In the genomic region with DNA sequence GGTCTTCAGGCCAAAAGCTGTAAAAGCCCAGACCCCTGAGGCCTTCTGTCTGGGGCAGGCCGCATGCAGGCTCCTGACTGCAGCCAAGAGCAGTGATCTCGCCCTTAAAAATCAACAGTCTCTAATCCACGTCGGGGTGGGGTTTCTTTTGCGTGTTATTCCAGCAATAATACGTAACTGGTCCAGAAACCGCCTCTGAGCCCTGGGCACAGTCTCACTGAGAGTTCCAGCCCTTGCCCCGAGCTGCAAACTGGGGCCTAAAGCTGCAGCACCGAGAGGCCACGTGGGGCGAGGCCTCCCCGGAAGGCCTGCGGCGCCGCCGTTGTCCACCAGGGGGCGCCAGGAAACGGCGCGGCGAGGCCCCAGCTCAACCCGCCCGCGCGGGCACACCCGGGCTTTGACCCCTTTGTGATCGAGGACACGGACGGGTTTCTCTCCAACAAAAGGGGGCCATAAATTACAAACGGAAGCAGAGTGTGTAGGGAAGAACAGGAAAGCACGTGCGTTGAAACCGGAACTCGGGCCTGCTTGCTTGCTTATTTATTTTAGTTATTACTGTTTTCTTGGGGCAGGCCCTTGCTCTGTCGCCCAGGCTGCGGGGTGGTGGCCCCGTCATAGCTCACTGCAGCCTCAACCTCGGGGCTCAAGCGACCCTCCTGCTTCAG, we compare ENCODE assay signal across 8 cellular contexts.
A peak's percentile ranks its signal among the peaks of the same experiment; 100 is the strongest.
DNase-seq lines count a peak whose midpoint lies in the region; ATAC-seq and TF ChIP-seq lines count a peak whose summit lies in the region.

No MANE protein-coding gene starts in this region.

- H3K9ac ChIP-seq in HCT116 (ENCODE audit: low read length), result peak overlapping the region; percentile 60

- H4K20me1 ChIP-seq in HCT116 (ENCODE audit: insufficient read depth), result no peaks in the 10 kb centered on the region

- no peak for TF ChIP-seq RAD21 in HCT116 (IDR thresholded peaks at IDR 0.05; ENCODE audit: low read depth)

- H3K36me3 ChIP-seq in HCT116 (ENCODE audit: control insufficient read depth in 1 of 2, insufficient read depth in 2 of 2, low read length in 2 of 2) (no peaks in the 10 kb centered on the region), breast epithelium (no peaks in the 10 kb centered on the region)

- ATAC-seq in HCT116 (peak; percentile 72), HG03439 (IDR thresholded peaks at IDR 0.05; ENCODE audit: unreplicated experiment) (no peak)

- POLR2A ChIA-PET in HCT116 (lab: Charles Lee), result interaction anchor here (0.5 to 1.9 kb wide), 5 partner anchors 38 to 262 kb away, joined by 3 to 9 read pairs (median 3); a partner anchor contains a TSS

- intact Hi-C loops in HCT116 (cut with micrococcal nuclease), result loop anchor here (1.0 kb wide), 1 partner anchor 175 kb away; no protein-coding TSS in a partner anchor
- intact Hi-C loops in breast epithelium (cut with DNase I; ENCODE audit: low total_unique reads), result loop anchor here (10.0 kb wide), 1 partner anchor 179 kb away; a partner anchor contains a TSS

- peak overlapping the region; percentile 31 for H3K27ac ChIP-seq in HCT116 (ENCODE audit: low read depth, low read length)
- H3K27ac ChIP-seq in VCaP, result peak overlapping the region; percentile 53; the same call in 1 of the 2 replicates
- peak overlapping the region; percentile 29 to 68 for H3K27ac ChIP-seq in breast epithelium

- no peaks in the 10 kb centered on the region for H3K27me3 ChIP-seq in HCT116 (ENCODE audit: insufficient read depth, low read length)
- no peaks in the 10 kb centered on the region for H3K27me3 ChIP-seq in breast epithelium

- H3K4me1 ChIP-seq in HCT116 (ENCODE audit: control insufficient read depth in 1 of 2, insufficient read depth in 2 of 2, low read length in 2 of 2) (peaks cover 33 to 52% of the 10 kb centered on the region in 2 experiments), breast epithelium (peaks cover 2 to 5% of the 10 kb centered on the region in 2 donors)

- RAD21 ChIA-PET in HCT116 (lab: Charles Lee; ENCODE audit: low non-redundant PET in 1 of 2, low total read pairs in 2 of 2, uncharacterized antibody in 2 of 2, unreplicated experiment in 2 of 2), result interaction anchor here (0.6 to 2.0 kb wide), 4 partner anchors 33 to 1007 kb away, joined by 4 to 8 read pairs (median 5); a partner anchor contains a TSS

- DNase-seq in DMS114 treated with DMSO at 0.1 percent for 48 hours (lab: John Stamatoyannopoulos, UW; ENCODE audit: unreplicated experiment) (peak; percentile 10), HCT116 (ENCODE audit: low read depth, low spot score) (peak; percentile 41), NCI-H2029 (lab: John Stamatoyannopoulos, UW) (peak; percentile 52), breast epithelium (ENCODE audit: low spot score in 2 of 2) (peak in 1 of 2 donors; percentile 65), inferior parietal cortex (ENCODE audit: extremely low spot score) (peak; percentile 82)
- DNase-seq in stimulated activated CD4-positive, alpha-beta T cell treated with anti-CD3 and anti-CD28 coated beads, Interleukin-12 subunit alpha, Interleukin-12 subunit beta, amount 100 ng/mL, for 4 hours, result peak; percentile 86

- H3K4me3 ChIP-seq in HCT116 (replicated peaks in 1 of 2; ENCODE audit: low read depth in 1 of 2, low read length in 2 of 2), result no peak overlapping the region
- H3K4me3 ChIP-seq in breast epithelium, result peak overlapping the region in 2 of 3 donors; percentile 13 to 41

- no peak for TF ChIP-seq POLR2A in HCT116 (IDR thresholded peaks at IDR 0.05; ENCODE audit: borderline replicate concordance, extremely low read depth, insufficient read depth, insufficient read length)
- TF ChIP-seq POLR2A in breast epithelium (IDR thresholded peaks at IDR 0.05), result no peak

- no TSS peak for BruUV-seq in HCT116 (replicated peaks; lab: Mats Ljungman, UMichigan)

- H3K9me2 ChIP-seq in HCT116 (ENCODE audit: insufficient read depth), result no peaks in the 10 kb centered on the region

- peak overlapping the region; percentile 39 for H3K4me2 ChIP-seq in HCT116 (ENCODE audit: low read length)

- peak in 2 of 3 experiments; percentile 94 to 98; a peak in 4 of 6 replicates for TF ChIP-seq CTCF in HCT116 (IDR thresholded peaks at IDR 0.05 in 2 of 3, conservative IDR thresholded peaks at IDR 0.05 in 1 of 3; ENCODE audit: borderline replicate concordance in 1 of 3, insufficient read depth in 1 of 3, low read depth in 2 of 3, low read length in 2 of 3)
- TF ChIP-seq CTCF in VCaP (conservative IDR thresholded peaks at IDR 0.05), result peak; percentile 99
- peak; percentile 92 to 99 (median 99) for TF ChIP-seq CTCF in breast epithelium (IDR thresholded peaks at IDR 0.05)

- H3K79me2 ChIP-seq in HCT116 (ENCODE audit: insufficient read depth, low read length), result no peaks in the 10 kb centered on the region

- CTCF ChIA-PET in HCT116 (lab: Charles Lee), result interaction anchor here (0.7 to 3.4 kb wide), 19 partner anchors 11 to 1030 kb away, joined by 3 to 40 read pairs (median 3); a partner anchor contains a TSS

- H2AFZ ChIP-seq in HCT116 (ENCODE audit: low read depth, low read length, poor library complexity, severe bottlenecking), result peak overlapping the region; percentile 31

- H3K9me3 ChIP-seq in HCT116 (ENCODE audit: control insufficient read depth in 1 of 2, insufficient read depth in 1 of 2, low read depth in 1 of 2, low read length in 2 of 2) (no peaks in the 10 kb centered on the region), breast epithelium (no peaks in the 10 kb centered on the region)

TF ChIP-seq in HCT116, 20 proteins besides CTCF, POLR2A, EP300 and RAD21 (continues in another document):
- TF ChIP-seq ZNF274 (IDR thresholded peaks at IDR 0.05; ENCODE audit: low read depth, low read length) (no peak), SIN3A (IDR thresholded peaks at IDR 0.05; ENCODE audit: low read depth) (no peak), CBX3 (IDR thresholded peaks at IDR 0.05; ENCODE audit: low read depth) (no peak), POLR2AphosphoS5 (IDR thresholded peaks at IDR 0.05; ENCODE audit: low read depth, low read length) (peak; percentile 34; the same call in 1 of the 2 replicates), EZH2phosphoT487 (IDR thresholded peaks at IDR 0.05; ENCODE audit: borderline replicate concordance) (no peak), ELF1 (IDR thresholded peaks at IDR 0.05; ENCODE audit: borderline replicate concordance, low read depth) (no peak), ZFX (IDR thresholded peaks at IDR 0.05) (peak; percentile 91), SP1 (IDR thresholded peaks at IDR 0.05; ENCODE audit: low read depth) (no peak), CEBPB (IDR thresholded peaks at IDR 0.05; ENCODE audit: low read depth) (no peak), YY1 (IDR thresholded peaks at IDR 0.05; ENCODE audit: extremely low read depth, insufficient replicate concordance, low read depth, low read length) (peak; percentile 51), TCF7L2 (IDR thresholded peaks at IDR 0.05; ENCODE audit: borderline replicate concordance, extremely low read depth, insufficient read depth, insufficient read length) (no peak), FOSL1 (IDR thresholded peaks at IDR 0.05; ENCODE audit: low read depth) (no peak), SRF (IDR thresholded peaks at IDR 0.05; ENCODE audit: low read depth) (no peak), JUND (IDR thresholded peaks at IDR 0.05) (no peak), EGR1 (IDR thresholded peaks at IDR 0.05; ENCODE audit: low read depth) (no peak), EZH2 (IDR thresholded peaks at IDR 0.05) (no peak)
- TF ChIP-seq, protein P1, sequence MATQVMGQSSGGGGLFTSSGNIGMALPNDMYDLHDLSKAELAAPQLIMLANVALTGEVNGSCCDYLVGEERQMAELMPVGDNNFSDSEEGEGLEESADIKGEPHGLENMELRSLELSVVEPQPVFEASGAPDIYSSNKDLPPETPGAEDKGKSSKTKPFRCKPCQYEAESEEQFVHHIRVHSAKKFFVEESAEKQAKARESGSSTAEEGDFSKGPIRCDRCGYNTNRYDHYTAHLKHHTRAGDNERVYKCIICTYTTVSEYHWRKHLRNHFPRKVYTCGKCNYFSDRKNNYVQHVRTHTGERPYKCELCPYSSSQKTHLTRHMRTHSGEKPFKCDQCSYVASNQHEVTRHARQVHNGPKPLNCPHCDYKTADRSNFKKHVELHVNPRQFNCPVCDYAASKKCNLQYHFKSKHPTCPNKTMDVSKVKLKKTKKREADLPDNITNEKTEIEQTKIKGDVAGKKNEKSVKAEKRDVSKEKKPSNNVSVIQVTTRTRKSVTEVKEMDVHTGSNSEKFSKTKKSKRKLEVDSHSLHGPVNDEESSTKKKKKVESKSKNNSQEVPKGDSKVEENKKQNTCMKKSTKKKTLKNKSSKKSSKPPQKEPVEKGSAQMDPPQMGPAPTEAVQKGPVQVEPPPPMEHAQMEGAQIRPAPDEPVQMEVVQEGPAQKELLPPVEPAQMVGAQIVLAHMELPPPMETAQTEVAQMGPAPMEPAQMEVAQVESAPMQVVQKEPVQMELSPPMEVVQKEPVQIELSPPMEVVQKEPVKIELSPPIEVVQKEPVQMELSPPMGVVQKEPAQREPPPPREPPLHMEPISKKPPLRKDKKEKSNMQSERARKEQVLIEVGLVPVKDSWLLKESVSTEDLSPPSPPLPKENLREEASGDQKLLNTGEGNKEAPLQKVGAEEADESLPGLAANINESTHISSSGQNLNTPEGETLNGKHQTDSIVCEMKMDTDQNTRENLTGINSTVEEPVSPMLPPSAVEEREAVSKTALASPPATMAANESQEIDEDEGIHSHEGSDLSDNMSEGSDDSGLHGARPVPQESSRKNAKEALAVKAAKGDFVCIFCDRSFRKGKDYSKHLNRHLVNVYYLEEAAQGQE (IDR thresholded peaks at IDR 0.05; ENCODE audit: low read depth), result no peak
- TF ChIP-seq, protein P2, sequence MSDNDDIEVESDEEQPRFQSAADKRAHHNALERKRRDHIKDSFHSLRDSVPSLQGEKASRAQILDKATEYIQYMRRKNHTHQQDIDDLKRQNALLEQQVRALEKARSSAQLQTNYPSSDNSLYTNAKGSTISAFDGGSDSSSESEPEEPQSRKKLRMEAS (IDR thresholded peaks at IDR 0.05), result no peak
- TF ChIP-seq, protein P3, sequence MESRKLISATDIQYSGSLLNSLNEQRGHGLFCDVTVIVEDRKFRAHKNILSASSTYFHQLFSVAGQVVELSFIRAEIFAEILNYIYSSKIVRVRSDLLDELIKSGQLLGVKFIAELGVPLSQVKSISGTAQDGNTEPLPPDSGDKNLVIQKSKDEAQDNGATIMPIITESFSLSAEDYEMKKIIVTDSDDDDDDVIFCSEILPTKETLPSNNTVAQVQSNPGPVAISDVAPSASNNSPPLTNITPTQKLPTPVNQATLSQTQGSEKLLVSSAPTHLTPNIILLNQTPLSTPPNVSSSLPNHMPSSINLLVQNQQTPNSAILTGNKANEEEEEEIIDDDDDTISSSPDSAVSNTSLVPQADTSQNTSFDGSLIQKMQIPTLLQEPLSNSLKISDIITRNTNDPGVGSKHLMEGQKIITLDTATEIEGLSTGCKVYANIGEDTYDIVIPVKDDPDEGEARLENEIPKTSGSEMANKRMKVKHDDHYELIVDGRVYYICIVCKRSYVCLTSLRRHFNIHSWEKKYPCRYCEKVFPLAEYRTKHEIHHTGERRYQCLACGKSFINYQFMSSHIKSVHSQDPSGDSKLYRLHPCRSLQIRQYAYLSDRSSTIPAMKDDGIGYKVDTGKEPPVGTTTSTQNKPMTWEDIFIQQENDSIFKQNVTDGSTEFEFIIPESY (IDR thresholded peaks at IDR 0.05; ENCODE audit: extremely low read depth, insufficient replicate concordance, low read length), result no peak

Comparison
In these comparisons a context has a peak if more than half of its experiments do, and no peak if none do; other contexts are left out.
1. H3K4me3 ChIP-seq: peak in breast epithelium (2 of 3); none in HCT116 (0 of 2).
2. Peak in every context shown above with its lines, with median percentiles within 50 percentile points of each other: H3K27ac ChIP-seq and CTCF ChIP-seq.